In the genomic region with DNA sequence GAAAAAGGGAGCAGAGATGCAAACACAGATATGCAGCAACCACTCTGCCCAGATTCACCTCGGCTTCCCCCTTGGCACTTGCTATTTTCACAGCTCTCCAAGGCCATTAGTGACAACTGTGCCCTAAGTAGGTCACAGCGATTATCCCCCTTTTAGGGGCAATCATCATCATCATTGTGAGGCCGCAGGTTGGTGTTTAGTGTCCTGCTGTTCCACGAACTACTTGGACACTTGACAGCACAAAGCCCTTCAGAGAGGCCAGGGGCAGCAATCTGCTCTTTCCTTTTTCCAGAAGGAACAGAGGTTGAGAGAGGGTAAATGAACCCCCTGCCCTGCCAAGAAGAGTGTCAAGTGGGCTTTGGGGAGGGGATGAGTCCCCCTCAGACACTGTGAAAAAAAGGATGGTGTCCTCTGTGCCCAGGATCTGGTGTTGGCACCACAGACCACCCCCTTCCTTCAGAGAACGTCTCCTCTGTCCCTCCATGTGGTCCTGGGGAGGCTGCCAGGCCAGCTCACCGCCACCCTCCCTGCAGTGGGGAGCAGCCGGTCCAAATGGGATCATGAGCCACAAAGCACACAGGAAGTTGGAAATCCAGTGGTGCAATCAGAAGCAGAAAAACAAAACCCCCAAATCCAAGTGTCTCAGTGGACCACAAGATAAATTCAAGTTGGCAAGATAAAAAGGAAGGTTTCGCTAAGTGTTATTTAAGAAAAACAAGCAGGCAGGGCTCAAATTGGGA, we compare ENCODE assay signal across 12 cellular contexts.
DNase-seq lines count a peak whose midpoint lies in the region; ATAC-seq and TF ChIP-seq lines count a peak whose summit lies in the region.
"Had no signal": no experiment of that assay in that cellular context is flagged by ENCODE, and none has a peak within 500 bp of the region (broad histone marks: within the 10 kb centered on the region; RNA-seq: fewer than 3 reads in every experiment).

No MANE protein-coding gene starts in this region.

- no peaks in the 10 kb centered on the region for H3K36me3 Mint-ChIP-seq in CD14-positive monocyte
- H3K36me3 Mint-ChIP-seq: T-cell had no signal

- H3K4me1 ChIP-seq in IMR-90 (ENCODE audit: control insufficient read depth, insufficient read depth, low read length) (peaks cover 11% of the 10 kb centered on the region), adipocyte (ENCODE audit: control insufficient read depth, insufficient read depth, low read length) (peaks cover 40% of the 10 kb centered on the region), testis (peaks cover 12% of the 10 kb centered on the region), spleen (peaks cover 5 to 31% (median 10%) of the 10 kb centered on the region in 6 donors)
- H3K4me1 ChIP-seq: ascending aorta, Caco-2 had no signal

- DNase-seq in IMR-90 (peak; percentile 34), adipocyte (ENCODE audit: low read depth) (no peak), left ventricle myocardium superior (peak; percentile 71), testis (peak; percentile 65), spleen (no peak), dermis blood vessel endothelial cell (no peak), CD14-positive monocyte (ENCODE audit: low spot score) (no peak)
- DNase-seq: activated CD4-positive, alpha-beta T cell treated with anti-CD3 and anti-CD28 coated beads for 48 hours; Caco-2; MV-4-11; T-cell had no signal

- H3K9ac ChIP-seq in IMR-90 (ENCODE audit: low read depth, low read length) (no peak overlapping the region), adipocyte (ENCODE audit: low read length) (peak overlapping the region; percentile 79)

- H3K56ac ChIP-seq in IMR-90 (ENCODE audit: extremely low read depth, insufficient read depth, low read length) = no peak overlapping the region

- no peak overlapping the region for H3K27ac Mint-ChIP-seq in CD14-positive monocyte
- H3K27ac Mint-ChIP-seq: T-cell had no signal

- BruUV-seq in IMR-90 (replicated peaks; lab: Mats Ljungman, UMichigan) = no TSS peak

- H2BK5ac ChIP-seq in IMR-90 (ENCODE audit: low read depth, low read length, poor library complexity, severe bottlenecking) = no peak overlapping the region

- CTCF ChIA-PET in IMR-90 (lab: Yijun Ruan, JAX) = no interaction called here

- H3K4me3 ChIP-seq in IMR-90 (ENCODE audit: insufficient read depth, low read depth, low read length) (no peak overlapping the region), adipocyte (ENCODE audit: low read length) (peak overlapping the region; percentile 28), testis (no peak overlapping the region), spleen (no peak overlapping the region)
- H3K4me3 ChIP-seq: ascending aorta had no signal

- H3K4me3 Mint-ChIP-seq in CD14-positive monocyte = no peak overlapping the region
- H3K4me3 Mint-ChIP-seq: T-cell had no signal

- peaks cover 4 to 13% (median 8%) of the 10 kb centered on the region in 3 donors for H3K27me3 Mint-ChIP-seq in CD14-positive monocyte (ENCODE audit: low read depth in 3 of 3)
- H3K27me3 Mint-ChIP-seq: T-cell had no signal

- no peak overlapping the region for H3K27ac ChIP-seq in IMR-90 (ENCODE audit: insufficient read depth, low read length)
- H3K27ac ChIP-seq in testis = peak overlapping the region; percentile 26 to 62
- peak overlapping the region in 3 of 8 donors; percentile 23 to 26 (median 24) for H3K27ac ChIP-seq in spleen

- TF ChIP-seq POLR2A in IMR-90 (IDR thresholded peaks at IDR 0.05; ENCODE audit: low read depth, low read length) (no peak), testis (IDR thresholded peaks at IDR 0.05) (no peak), spleen (IDR thresholded peaks at IDR 0.05) (no peak)

- peak overlapping the region; percentile 24; the same call in 1 of the 2 replicates for H2AK5ac ChIP-seq in IMR-90 (ENCODE audit: low read depth, low read length)

- H3K18ac ChIP-seq in IMR-90 (ENCODE audit: low read depth, low read length) = no peak overlapping the region

- no peaks in the 10 kb centered on the region for H3K79me1 ChIP-seq in IMR-90 (ENCODE audit: low read depth in 1 of 2, low read length in 2 of 2)

- H3K4me2 ChIP-seq in IMR-90 (ENCODE audit: low read depth, low read length) = no peak overlapping the region

- dilution Hi-C loops in IMR-90 (cut with HindIII; ENCODE audit: low sequenced_read_pairs, unreplicated experiment) = no loop called here

- no peak overlapping the region for H4K91ac ChIP-seq in IMR-90 (ENCODE audit: insufficient read depth, low read depth, low read length)

- WGBS in IMR-90 (ENCODE audit: extremely low coverage in 2 of 2, insufficient read length in 1 of 2), 2 experiments = 78% methylated on average over 4 of the region's 8 CpGs; no CpG with 5 or more reads in 1 of the 2 experiments
- WGBS in testis, 2 donors = 45 to 49% methylated on average over 7 to 8 of the region's 8 CpGs
- 52 to 70% (median 58%) methylated on average over 8 of the region's 8 CpGs for WGBS in spleen, 5 donors

- H2BK20ac ChIP-seq in IMR-90 (ENCODE audit: low read depth, low read length) = no peak overlapping the region

- H3K23ac ChIP-seq in IMR-90 (ENCODE audit: low read depth, low read length) = peak overlapping the region; percentile 42; the same call in 1 of the 2 replicates

- H3K9me3 ChIP-seq in IMR-90 (ENCODE audit: control insufficient read depth, insufficient read depth, low read length) (no peaks in the 10 kb centered on the region; the same call in 1 of the 2 replicates), adipocyte (ENCODE audit: control insufficient read depth, low read length) (peaks cover 3% of the 10 kb centered on the region), testis (no peaks in the 10 kb centered on the region), spleen (no peaks in the 10 kb centered on the region)
- H3K9me3 ChIP-seq: ascending aorta, Caco-2 had no signal

- POLR2A ChIA-PET in IMR-90 (lab: Charles Lee; ENCODE audit: unreplicated experiment) = no interaction called here

- H2AK9ac ChIP-seq in IMR-90 (replicated peaks; ENCODE audit: low read depth, low read length, poor library complexity) = no peak overlapping the region

- H3K36me3 ChIP-seq in IMR-90 (ENCODE audit: control insufficient read depth, insufficient read depth, low read length) (no peaks in the 10 kb centered on the region), adipocyte (ENCODE audit: control insufficient read depth, insufficient read depth, low read length, severe bottlenecking) (no peaks in the 10 kb centered on the region), testis (ENCODE audit: low read depth, missing control alignments) (no peaks in the 10 kb centered on the region), spleen (no peaks in the 10 kb centered on the region)
- H3K36me3 ChIP-seq: ascending aorta had no signal

- H3K4me1 Mint-ChIP-seq in CD14-positive monocyte = peaks cover 17% of the 10 kb centered on the region

- TF ChIP-seq RAD21 in IMR-90 (IDR thresholded peaks at IDR 0.05; ENCODE audit: low read length) = no peak

- H2BK15ac ChIP-seq in IMR-90 (ENCODE audit: low read depth, low read length) = no peak overlapping the region

- H3K9me3 Mint-ChIP-seq in CD14-positive monocyte = peaks cover 0 to 9% (median 2%) of the 10 kb centered on the region in 7 donors
- H3K9me3 Mint-ChIP-seq: T-cell had no signal

- H4K8ac ChIP-seq in IMR-90 (ENCODE audit: low read depth in 2 of 2, low read length in 2 of 2) = peak overlapping the region in 1 of 2 experiments; percentile 55; a peak in 2 of 4 replicates

- H3K4ac ChIP-seq in IMR-90 (ENCODE audit: low read depth, low read length) = 0 out of 2 replicates have a peak overlapping the region, but pooled peaks have one; percentile 13

- H2BK120ac ChIP-seq in IMR-90 (ENCODE audit: low read depth, low read length) = peak overlapping the region; percentile 39; the same call in 1 of the 2 replicates

- TF ChIP-seq CTCF in IMR-90 (conservative IDR thresholded peaks at IDR 0.05; ENCODE audit: low read depth, low read length) (no peak), testis (IDR thresholded peaks at IDR 0.05) (no peak), spleen (IDR thresholded peaks at IDR 0.05 in 8 of 11, conservative IDR thresholded peaks at IDR 0.05 in 3 of 11) (no peak), CD14-positive monocyte (IDR thresholded peaks at IDR 0.05) (no peak)

- 0 out of 2 replicates have a peak overlapping the region, but pooled peaks have one; percentile 20 for H3K14ac ChIP-seq in IMR-90 (replicated peaks; ENCODE audit: low read depth, low read length)

- H3K9me1 ChIP-seq in IMR-90 (ENCODE audit: insufficient read depth, low read length) = peaks cover 9% of the 10 kb centered on the region

- H2AFZ ChIP-seq in IMR-90 (replicated peaks; ENCODE audit: low read length, poor library complexity) = peak overlapping the region; percentile 81

- H4K5ac ChIP-seq in IMR-90 (ENCODE audit: low read depth, low read length) = 0 out of 2 replicates have a peak overlapping the region, but pooled peaks have one; percentile 10

- in situ Hi-C loops in IMR-90 (cut with MboI; ENCODE audit: low sequenced_read_pairs) = no loop called here

- ATAC-seq in IMR-90 (ENCODE audit: low read depth) (peak; percentile 42; the same call in 1 of the 2 replicates), left ventricle myocardium superior (peak; percentile 76)
- ATAC-seq: T-cell had no signal

- intact Hi-C loops in IMR-90 (cut with micrococcal nuclease) = no loop called here
- intact Hi-C loops in left ventricle myocardium superior (cut with micrococcal nuclease) = no loop called here
- intact Hi-C loops in testis (cut with DNase I; ENCODE audit: low total_unique reads) = no loop called here
- intact Hi-C loops in spleen (cut with DNase I; ENCODE audit: low total_unique reads) = no loop called here
- intact Hi-C loops in CD14-positive monocyte (cut with micrococcal nuclease) = no loop called here

- peaks cover 2% of the 10 kb centered on the region; the same call in 1 of the 2 replicates for H3K27me3 ChIP-seq in IMR-90 (ENCODE audit: control insufficient read depth, insufficient read depth, low read length)
- H3K27me3 ChIP-seq in adipocyte (replicated peaks; ENCODE audit: control insufficient read depth, insufficient read depth, low read length) = no peaks in the 10 kb centered on the region
- H3K27me3 ChIP-seq in testis = no peaks in the 10 kb centered on the region
- no peaks in the 10 kb centered on the region for H3K27me3 ChIP-seq in spleen (replicated peaks in 1 of 7)
- H3K27me3 ChIP-seq: ascending aorta had no signal

- H4K20me1 ChIP-seq in IMR-90 (ENCODE audit: insufficient read depth, low read length) = no peaks in the 10 kb centered on the region

TF ChIP-seq in IMR-90, 13 proteins besides CTCF, POLR2A, EP300 and RAD21 (continues in another document):
- no peak for TF ChIP-seq SMC3 (IDR thresholded peaks at IDR 0.05; ENCODE audit: low read depth, low read length)
- no peak for TF ChIP-seq MAFK (IDR thresholded peaks at IDR 0.05; ENCODE audit: low read depth, low read length)
- TF ChIP-seq BHLHE40 (IDR thresholded peaks at IDR 0.05; ENCODE audit: low read depth, low read length) = no peak
- no peak for TF ChIP-seq USF2 (IDR thresholded peaks at IDR 0.05; ENCODE audit: low read depth, low read length)

Comparison
In these comparisons a context has a peak if more than half of its experiments do, and no peak if none do; other contexts are left out.
1. DNase-seq: peak in IMR-90 (single experiment), left ventricle myocardium superior (single experiment) and testis (single experiment); none in adipocyte (single experiment), spleen (single experiment), dermis blood vessel endothelial cell (single experiment) and CD14-positive monocyte (single experiment).